23 cellular contexts compared by ENCODE assay signal in genomic region chr11:120780239-120780638, GRCh38.
DNase-seq lines count a peak whose midpoint lies in the region; ATAC-seq and TF ChIP-seq lines count a peak whose summit lies in the region.
"Had no signal": no experiment of that assay in that cellular context is flagged by ENCODE, and none has a peak within 500 bp of the region (broad histone marks: within the 10 kb centered on the region; RNA-seq: fewer than 3 reads in every experiment).

No MANE protein-coding gene starts in this region.

- H3K9me3 ChIP-seq in MG63 (no peaks in the 10 kb centered on the region), mesenchymal stem cell (ENCODE audit: control insufficient read depth, low read length) (no peaks in the 10 kb centered on the region)

- H3K79me1 ChIP-seq in mesenchymal stem cell (replicated peaks; ENCODE audit: low read length, poor library complexity, severe bottlenecking), result no peaks in the 10 kb centered on the region

- peak; percentile 33 for DNase-seq in MG63
- peak; percentile 14 for DNase-seq in astrocyte of the spinal cord (ENCODE audit: low read depth, low spot score)
- peak; percentile 24 for DNase-seq in epithelial cell of esophagus (ENCODE audit: low read depth)
- DNase-seq in mesenchymal stem cell, result peak; percentile 63
- no peak for DNase-seq in CD14-positive monocyte (ENCODE audit: low spot score)
- DNase-seq in NCI-H1092 (lab: John Stamatoyannopoulos, UW), result no peak
- DNase-seq: Calu3; CD4-positive, alpha-beta memory T cell; GF-D8; H7; HFFc6; NCI-H1417; NCI-H1694 treated with DMSO at 0.1 percent for 48 hours; NCI-H2081 treated with DMSO at 0.1 percent for 48 hours; NCI-H2171 treated with DMSO at 0.1 percent for 48 hours; NCI-H526; RPMI8226; SHP77; SW 1271 had no signal

- no peak overlapping the region for H2AK5ac ChIP-seq in mesenchymal stem cell (ENCODE audit: low read length, severe bottlenecking)

- H2AFZ ChIP-seq in mesenchymal stem cell (ENCODE audit: low read depth, low read length), result no peak overlapping the region

- no peak overlapping the region for H3K9ac ChIP-seq in mesenchymal stem cell (ENCODE audit: low read length)

- no peak overlapping the region for H4K8ac ChIP-seq in mesenchymal stem cell (ENCODE audit: low read length)

- H3K4me3 ChIP-seq in MG63 (no peak overlapping the region), astrocyte of the spinal cord (ENCODE audit: low read depth, low read length) (no peak overlapping the region), epithelial cell of esophagus (ENCODE audit: low read length) (no peak overlapping the region), mesenchymal stem cell (ENCODE audit: insufficient read depth in 1 of 2, low read depth in 1 of 2, low read length in 2 of 2) (no peak overlapping the region)
- H3K4me3 ChIP-seq: SK-N-MC had no signal

- no peaks in the 10 kb centered on the region for H3K4me1 Mint-ChIP-seq in CD14-positive monocyte
- H3K4me1 Mint-ChIP-seq: CD4-positive, alpha-beta memory T cell; IgD-negative memory B cell had no signal

- H3K27me3 Mint-ChIP-seq in CD14-positive monocyte (ENCODE audit: low read depth in 3 of 3), result peaks cover 8 to 17% (median 11%) of the 10 kb centered on the region in 3 donors

- no peak overlapping the region for H2BK120ac ChIP-seq in mesenchymal stem cell (ENCODE audit: low read depth, low read length)

- no peak overlapping the region for H2BK15ac ChIP-seq in mesenchymal stem cell (ENCODE audit: low read depth, poor library complexity, severe bottlenecking)

- in situ Hi-C loops in astrocyte of the spinal cord (cut with HindIII; ENCODE audit: low sequenced_read_pairs), result no loop called here

- H3K4me1 ChIP-seq in mesenchymal stem cell (ENCODE audit: control insufficient read depth, insufficient read depth, low read depth, low read length), result no peaks in the 10 kb centered on the region

- intact Hi-C loops in CD14-positive monocyte (cut with micrococcal nuclease), result no loop called here

- peaks cover 0 to 2% (median 0%) of the 10 kb centered on the region in 7 donors for H3K9me3 Mint-ChIP-seq in CD14-positive monocyte
- H3K9me3 Mint-ChIP-seq: HFFc6, IgD-negative memory B cell had no signal

- H3K27me3 ChIP-seq in MG63 (no peaks in the 10 kb centered on the region; the same call in 1 of the 2 replicates), mesenchymal stem cell (ENCODE audit: control insufficient read depth in 1 of 2, insufficient read depth in 1 of 2, low read length in 2 of 2) (peaks cover 37 to 72% of the 10 kb centered on the region in 2 experiments)

- H3K36me3 ChIP-seq in MG63 (no peaks in the 10 kb centered on the region), mesenchymal stem cell (ENCODE audit: control insufficient read depth in 1 of 2, insufficient read depth in 2 of 2, low read depth in 1 of 2, low read length in 2 of 2) (no peaks in the 10 kb centered on the region)

- H3K36me3 Mint-ChIP-seq in CD14-positive monocyte, result no peaks in the 10 kb centered on the region
- H3K36me3 Mint-ChIP-seq: CD4-positive, alpha-beta memory T cell; IgD-negative memory B cell had no signal

- no peak overlapping the region for H2BK5ac ChIP-seq in mesenchymal stem cell (ENCODE audit: low read depth, low read length, poor library complexity, severe bottlenecking)

- TF ChIP-seq CTCF in astrocyte of the spinal cord (IDR thresholded peaks at IDR 0.05; ENCODE audit: low read depth, low read length) (no peak), epithelial cell of esophagus (IDR thresholded peaks at IDR 0.05; ENCODE audit: insufficient read depth, low read depth, low read length, missing control alignments) (no peak), CD14-positive monocyte (IDR thresholded peaks at IDR 0.05) (no peak)

- H3K4me3 Mint-ChIP-seq in CD14-positive monocyte, result no peak overlapping the region
- H3K4me3 Mint-ChIP-seq: CD4-positive, alpha-beta memory T cell; HFFc6; IgD-negative memory B cell had no signal

- 28% methylated on average over 2 of the region's 2 CpGs for WGBS in mesenchymal stem cell

- H3K27ac ChIP-seq in mesenchymal stem cell (ENCODE audit: low read length, poor library complexity, severe bottlenecking), result no peak overlapping the region
- H3K27ac ChIP-seq: SK-N-MC had no signal

- no peak overlapping the region for H3K4ac ChIP-seq in mesenchymal stem cell (ENCODE audit: low read depth in 1 of 2, low read length in 2 of 2)

- no peak overlapping the region for H3K18ac ChIP-seq in mesenchymal stem cell (ENCODE audit: low read depth in 1 of 2, low read length in 2 of 2)

- no peak overlapping the region for H2BK12ac ChIP-seq in mesenchymal stem cell (ENCODE audit: low read length in 2 of 2)

- H4K91ac ChIP-seq in mesenchymal stem cell (ENCODE audit: low read length), result no peak overlapping the region

- ATAC-seq in HG02884 (IDR thresholded peaks at IDR 0.05; ENCODE audit: unreplicated experiment) (no peak), HG02885 (IDR thresholded peaks at IDR 0.05; ENCODE audit: poor library complexity, unreplicated experiment) (no peak)

- H3K27ac Mint-ChIP-seq in CD14-positive monocyte, result no peak overlapping the region
- H3K27ac Mint-ChIP-seq: CD4-positive, alpha-beta memory T cell; HFFc6; IgD-negative memory B cell had no signal

- H3K4me2 ChIP-seq in mesenchymal stem cell (ENCODE audit: low read length, poor library complexity, severe bottlenecking), result no peak overlapping the region

- no peak overlapping the region for H3K23ac ChIP-seq in mesenchymal stem cell (ENCODE audit: low read length in 2 of 2)

- no peak overlapping the region for H3K14ac ChIP-seq in mesenchymal stem cell (ENCODE audit: low read length in 2 of 2)

Comparison
In these comparisons a context has a peak if more than half of its experiments do, and no peak if none do; other contexts are left out.
1. DNase-seq: peak in MG63 (single experiment), astrocyte of the spinal cord (single experiment), epithelial cell of esophagus (single experiment) and mesenchymal stem cell (single experiment); none in CD14-positive monocyte (single experiment) and NCI-H1092 (single experiment).